In the genomic region with DNA sequence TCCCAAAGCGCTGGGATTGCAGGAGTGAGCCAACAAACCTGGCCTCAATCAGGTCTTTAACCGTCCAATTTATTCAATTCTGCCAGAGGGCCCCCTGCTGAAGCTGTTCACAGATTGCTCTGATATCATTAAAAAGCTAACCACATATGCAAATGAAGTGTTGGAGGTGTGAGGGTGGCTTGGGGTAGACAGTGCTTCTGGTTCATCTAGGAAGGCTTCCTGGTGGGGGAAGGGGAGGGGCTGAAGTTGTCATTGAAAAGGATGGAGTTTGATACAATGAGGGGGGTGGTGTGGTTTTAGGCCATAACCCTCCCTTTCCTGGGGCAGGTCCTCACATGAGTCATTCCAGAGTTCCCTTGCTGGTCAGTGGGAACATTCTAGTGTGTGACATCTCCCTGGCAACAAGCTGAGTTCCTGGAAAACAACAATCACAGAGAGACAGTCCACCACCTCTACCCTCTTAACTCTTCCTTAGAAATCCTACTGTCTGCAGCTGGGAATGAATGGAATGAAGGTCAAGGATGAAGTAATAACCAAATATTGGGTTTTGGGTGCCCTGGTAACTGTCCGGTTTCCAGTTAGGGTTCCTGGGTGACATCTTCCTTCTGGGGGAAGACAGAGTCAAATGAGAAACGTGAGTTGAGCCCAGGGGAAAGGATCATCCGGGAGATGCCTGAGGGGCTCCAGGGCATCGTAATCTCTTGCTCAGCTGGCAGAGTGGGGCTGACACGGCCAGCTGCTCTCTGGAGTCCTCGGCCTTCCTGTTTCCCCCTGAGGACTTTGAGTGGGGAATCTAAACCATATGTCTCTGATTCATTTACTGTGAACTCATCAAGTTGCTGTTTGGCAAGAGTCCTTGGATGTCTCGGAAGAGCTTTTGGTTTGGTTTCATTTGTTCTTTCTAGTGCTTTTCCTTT, we compare ENCODE assay signal across 8 cellular contexts. TPM values are rescaled to one million over a fixed set of nuclear protein-coding genes. Genes with fewer than 3 reads are reported as not detected.
DNase-seq lines count a peak whose midpoint lies in the region; ATAC-seq and TF ChIP-seq lines count a peak whose summit lies in the region.

No MANE protein-coding gene starts in this region.

- peaks cover 0 to 3% (median 0%) of the 10 kb centered on the region in 5 experiments for H3K9me3 Mint-ChIP-seq in brain
- H3K9me3 Mint-ChIP-seq in activated naive CD4-positive, alpha-beta T cell treated with anti-CD3 and anti-CD28 coated beads for 36 hours = no peaks in the 10 kb centered on the region

- H3K27ac Mint-ChIP-seq in brain = peak overlapping the region; percentile 58 to 96 (median 75)
- H3K27ac Mint-ChIP-seq in activated naive CD4-positive, alpha-beta T cell treated with anti-CD3 and anti-CD28 coated beads for 36 hours = no peak overlapping the region

- CTCF ChIA-PET in activated naive CD4-positive, alpha-beta T cell treated with anti-CD3 and anti-CD28 coated beads for 36 hours (lab: Charles Lee) = interaction anchor here (0.6 to 2.7 kb wide), 14 partner anchors 10 to 331 kb away, joined by 3 to 16 read pairs (median 4); a partner anchor contains a TSS

- peaks cover 57% of the 10 kb centered on the region for H3K4me1 Mint-ChIP-seq in brain
- H3K4me1 Mint-ChIP-seq in activated naive CD4-positive, alpha-beta T cell treated with anti-CD3 and anti-CD28 coated beads for 36 hours (ENCODE audit: low read depth) = peaks cover 14% of the 10 kb centered on the region

- H3K27me3 Mint-ChIP-seq in brain = peaks cover 17% of the 10 kb centered on the region
- H3K27me3 Mint-ChIP-seq in activated naive CD4-positive, alpha-beta T cell treated with anti-CD3 and anti-CD28 coated beads for 36 hours (ENCODE audit: low read depth) = peaks cover 12% of the 10 kb centered on the region

- no peaks in the 10 kb centered on the region for H3K36me3 Mint-ChIP-seq in brain
- no peaks in the 10 kb centered on the region for H3K36me3 Mint-ChIP-seq in activated naive CD4-positive, alpha-beta T cell treated with anti-CD3 and anti-CD28 coated beads for 36 hours (ENCODE audit: low read depth)

- intact Hi-C loops in activated naive CD4-positive, alpha-beta T cell treated with anti-CD3 and anti-CD28 coated beads for 36 hours (cut with micrococcal nuclease) = no loop called here

- H3K4me3 Mint-ChIP-seq in brain = peak overlapping the region; percentile 21 to 45 (median 38)
- no peak overlapping the region for H3K4me3 Mint-ChIP-seq in activated naive CD4-positive, alpha-beta T cell treated with anti-CD3 and anti-CD28 coated beads for 36 hours

- peak; percentile 36 for ATAC-seq in GM18907 (IDR thresholded peaks at IDR 0.05; ENCODE audit: unreplicated experiment)

- DNase-seq in NAMALWA (ENCODE audit: low spot score) (peak; percentile 59), kidney glomerular epithelial cell (lab: John Stamatoyannopoulos, UW) (peak; percentile 83), stromal cell of bone marrow (ENCODE audit: low read depth) (peak; percentile 96), middle frontal gyrus (ENCODE audit: extremely low spot score, low spot score) (no peak), NCI-H1436 treated with DMSO at 0.1 percent for 48 hours (lab: John Stamatoyannopoulos, UW) (no peak)
- no peak for DNase-seq in activated naive CD4-positive, alpha-beta T cell treated with anti-CD3 and anti-CD28 coated beads for 36 hours

- TF ChIP-seq CTCF in brain (conservative IDR thresholded peaks at IDR 0.05) = no peak

RNA-seq across cellular contexts. Expression of a gene that starts 32.2 kb away (rescaled TPM):
- 1.8 TPM for polyA plus RNA-seq in brain (ENCODE audit: insufficient read depth, low read depth, low replicate concordance)
- total RNA-seq in activated naive CD4-positive, alpha-beta T cell treated with anti-CD3 and anti-CD28 coated beads for 36 hours = 10 to 100 TPM; 26.7 to 27.1 TPM

RNA-seq across cellular contexts. Expression of a gene that starts 58.9 kb away (rescaled TPM):
- 12.3 TPM for polyA plus RNA-seq in brain (ENCODE audit: insufficient read depth, low read depth, low replicate concordance)
- 10 to 100 TPM; 67.4 to 67.7 TPM for total RNA-seq in activated naive CD4-positive, alpha-beta T cell treated with anti-CD3 and anti-CD28 coated beads for 36 hours

Comparison
In these comparisons a context has a peak if more than half of its experiments do, and no peak if none do; other contexts are left out.
1. DNase-seq: peak in NAMALWA (single experiment), kidney glomerular epithelial cell (single experiment) and stromal cell of bone marrow (single experiment); none in middle frontal gyrus (single experiment), activated naive CD4-positive, alpha-beta T cell treated with anti-CD3 and anti-CD28 coated beads for 36 hours (single experiment) and NCI-H1436 treated with DMSO at 0.1 percent for 48 hours (single experiment).